In genomic region chr15:50494547-50494946, GRCh38 we compare ENCODE assay signal across 13 cellular contexts. TPM values are rescaled to one million over a fixed set of nuclear protein-coding genes. Genes with fewer than 3 reads are reported as not detected.
"Had no signal": no experiment of that assay in that cellular context is flagged by ENCODE, and none has a peak within 500 bp of the region (broad histone marks: within the 10 kb centered on the region; RNA-seq: fewer than 3 reads in every experiment).

No MANE protein-coding gene starts in this region.

RNA-seq across cellular contexts. Expression of gene USP50, which starts 51.9 kb away (rescaled TPM):
- total RNA-seq: colonic mucosa, dermis blood vessel endothelial cell, dermis microvascular lymphatic vessel endothelial cell, endothelial cell of umbilical vein, epithelial cell of proximal tubule, esophagus mucosa, esophagus muscularis mucosa, fibroblast of villous mesenchyme, foreskin keratinocyte, glomerular endothelial cell had no signal
- polyA plus RNA-seq: endothelial cell of umbilical vein, esophagus, foreskin keratinocyte, heart left ventricle, heart right ventricle had no signal
